ENCODE assay signal across 17 cellular contexts in genomic region chr13:89750371-89750770, GRCh38.
DNase-seq lines count a peak whose midpoint lies in the region; ATAC-seq, FAIRE-seq and TF ChIP-seq lines count a peak whose summit lies in the region.
"Had no signal": no experiment of that assay in that cellular context is flagged by ENCODE, and none has a peak within 500 bp of the region (broad histone marks: within the 10 kb centered on the region; RNA-seq: fewer than 3 reads in every experiment).

No MANE protein-coding gene starts in this region.

- H3K27ac ChIP-seq in ACC112 (ENCODE audit: low read depth, low read length) = no peak overlapping the region
- H3K27ac ChIP-seq: GM23248 had no signal

- TF ChIP-seq CTCF in bronchial epithelial cell (IDR thresholded peaks at IDR 0.05; ENCODE audit: insufficient read depth, low read length, severe bottlenecking) = no peak

- peaks cover 9% of the 10 kb centered on the region for H3K4me1 ChIP-seq in ACC112 (ENCODE audit: control insufficient read depth, insufficient read depth, low read length, unreplicated experiment)

- H3K79me2 ChIP-seq in ACC112 (ENCODE audit: control insufficient read depth, insufficient read depth, low read length, unreplicated experiment) = no peaks in the 10 kb centered on the region

- no peak for TF ChIP-seq POLR2A in H54 (IDR thresholded peaks at IDR 0.05; ENCODE audit: low read depth, low read length)

- H2AFZ ChIP-seq in ACC112 (ENCODE audit: low read length, unreplicated experiment) = no peak overlapping the region
- H2AFZ ChIP-seq: GM23248 had no signal

- H3K36me3 ChIP-seq in ACC112 (ENCODE audit: insufficient read depth, low read length) (no peaks in the 10 kb centered on the region), bronchial epithelial cell (ENCODE audit: control insufficient read depth, insufficient read depth, low read length) (no peaks in the 10 kb centered on the region)

- H3K4me3 ChIP-seq in ACC112 (ENCODE audit: low read depth, low read length) (peak overlapping the region; percentile 45), bronchial epithelial cell (ENCODE audit: low read depth, low read length) (no peak overlapping the region)
- H3K4me3 ChIP-seq: GM23248, K562 had no signal

- ATAC-seq in HG03025 (IDR thresholded peaks at IDR 0.05; ENCODE audit: low FRiP score, unreplicated experiment) (no peak), GM18907 (IDR thresholded peaks at IDR 0.05; ENCODE audit: unreplicated experiment) (no peak)
- ATAC-seq: K562 had no signal

- H3K27me3 ChIP-seq in ACC112 (ENCODE audit: insufficient read depth, low read length) = no peaks in the 10 kb centered on the region
- H3K27me3 ChIP-seq in bronchial epithelial cell (ENCODE audit: control insufficient read depth, insufficient read depth, low read length) = no peaks in the 10 kb centered on the region

- DNase-seq in H54 (ENCODE audit: insufficient read length, low spot score) (no peak), bronchial epithelial cell (ENCODE audit: low read depth) (peak; percentile 13), fibroblast of gingiva (ENCODE audit: low read depth) (peak; percentile 1), NCI-H146 treated with DMSO at 0.1 percent for 48 hours (lab: John Stamatoyannopoulos, UW; ENCODE audit: unreplicated experiment) (no peak), iPS-NIHi11 (ENCODE audit: low spot score) (no peak)
- DNase-seq: C1 segment of cervical spinal cord; Calu3; CD4-positive, alpha-beta T cell; DMS79; GDM1; GM23248; H7 had no signal

- FAIRE-seq in H54 (lab: Jason Lieb, UNC) (peak; percentile 43), bronchial epithelial cell (lab: Jason Lieb, UNC) (no peak)
- FAIRE-seq: GM12892, K562 had no signal

Comparison
In these comparisons a context has a peak if more than half of its experiments do, and no peak if none do; other contexts are left out.
1. DNase-seq: peak in bronchial epithelial cell (single experiment) and fibroblast of gingiva (single experiment); none in H54 (single experiment), NCI-H146 treated with DMSO at 0.1 percent for 48 hours (single experiment) and iPS-NIHi11 (single experiment).